Comparison of ENCODE assay signal across 22 cellular contexts in genomic region chr3:3836845-3837244, GRCh38.
"Had no signal": no experiment of that assay in that cellular context is flagged by ENCODE, and none has a peak within 500 bp of the region (broad histone marks: within the 10 kb centered on the region; RNA-seq: fewer than 3 reads in every experiment).

No MANE protein-coding gene starts in this region.

- H3K27ac Mint-ChIP-seq: dendritic cell treated with granulocyte-macrophage colony-stimulating factor and Interleukin-4, amounts not matched to agents 40 ng/mL and 50 ng/mL, for 4 days; effector memory CD8-positive, alpha-beta T cell; natural killer cell treated with Interleukin-12 subunit alpha and Interleukin-12 subunit beta and Interleukin-15 and Interleukin-18, amount 100 ng/mL, for 72 hours; neural progenitor cell; progenitor cell of endocrine pancreas had no signal

- H3K4me1 ChIP-seq: esophagus muscularis mucosa, gastrocnemius medialis, heart right ventricle, neural progenitor cell, pancreas, upper lobe of right lung, vagina had no signal

- H3K9me3 ChIP-seq: pancreas, vagina had no signal

- DNase-seq: effector memory CD8-positive, alpha-beta T cell; gastrocnemius medialis; heart right ventricle; islet precursor cell; midbrain; occipital lobe; pancreas; right cardiac atrium; small intestine; stimulated activated CD4-positive, alpha-beta T cell treated with anti-CD3 and anti-CD28 coated beads, Interleukin-12 subunit alpha, Interleukin-12 subunit beta, amount 100 ng/mL, for 4 hours; stimulated activated CD4-positive, alpha-beta T cell treated with anti-CD3 and anti-CD28 coated beads, Interleukin-2, amount 100 ng/mL, for 48 hours; stimulated activated naive CD4-positive, alpha-beta T cell treated with Interleukin-2 at 50 U/mL for 16 hours; upper lobe of right lung had no signal

- H3K27me3 ChIP-seq: esophagus muscularis mucosa, gastrocnemius medialis, heart right ventricle, neural progenitor cell, pancreas, upper lobe of right lung, vagina had no signal

- H3K36me3 ChIP-seq: esophagus muscularis mucosa, heart right ventricle, pancreas, upper lobe of right lung, vagina had no signal

- H3K4me3 ChIP-seq: esophagus muscularis mucosa, gastrocnemius medialis, heart right ventricle, neural progenitor cell, pancreas, upper lobe of right lung, vagina had no signal

- H3K4me1 Mint-ChIP-seq: neural progenitor cell had no signal

- H3K9ac ChIP-seq: neural progenitor cell had no signal

- H2AFZ ChIP-seq: neural progenitor cell had no signal

- H3K27me3 Mint-ChIP-seq: dendritic cell treated with granulocyte-macrophage colony-stimulating factor and Interleukin-4, amounts not matched to agents 40 ng/mL and 50 ng/mL, for 4 days; effector memory CD8-positive, alpha-beta T cell; memory B cell; natural killer cell treated with Interleukin-12 subunit alpha and Interleukin-12 subunit beta and Interleukin-15 and Interleukin-18, amount 100 ng/mL, for 72 hours; progenitor cell of endocrine pancreas had no signal

- H3K27ac ChIP-seq: epithelial cell of prostate, esophagus muscularis mucosa, gastrocnemius medialis, heart right ventricle, neural progenitor cell, pancreas, upper lobe of right lung, vagina had no signal

- H3K4me3 Mint-ChIP-seq: dendritic cell treated with granulocyte-macrophage colony-stimulating factor and Interleukin-4, amounts not matched to agents 40 ng/mL and 50 ng/mL, for 4 days; effector memory CD8-positive, alpha-beta T cell; memory B cell; natural killer cell treated with Interleukin-12 subunit alpha and Interleukin-12 subunit beta and Interleukin-15 and Interleukin-18, amount 100 ng/mL, for 72 hours; neural progenitor cell had no signal

- H3K4me2 ChIP-seq: neural progenitor cell had no signal

- ATAC-seq: effector memory CD8-positive, alpha-beta T cell; gastrocnemius medialis; heart right ventricle; left lobe of liver; natural killer cell treated with Interleukin-12 subunit alpha and Interleukin-12 subunit beta and Interleukin-15 and Interleukin-18, amount 100 ng/mL, for 72 hours; pancreas; right cardiac atrium; upper lobe of right lung had no signal
